Comparison of ENCODE assay signal across 33 cellular contexts in genomic region chr11:83727251-83727650, GRCh38.
"Had no signal": no experiment of that assay in that cellular context is flagged by ENCODE, and none has a peak within 500 bp of the region (broad histone marks: within the 10 kb centered on the region; RNA-seq: fewer than 3 reads in every experiment).

No MANE protein-coding gene starts in this region.

- DNase-seq: colonic mucosa; effector CD8-positive, alpha-beta T cell; endodermal cell; foreskin fibroblast; gastrocnemius medialis; heart left ventricle; kidney; mucosa of descending colon; naive B cell; right lobe of liver; small intestine; stimulated activated CD4-positive, alpha-beta T cell treated with anti-CD3 and anti-CD28 coated beads, Interleukin-12 subunit alpha, Interleukin-12 subunit beta, amount 100 ng/mL, for 4 hours; stimulated activated CD4-positive, alpha-beta T cell treated with anti-CD3 and anti-CD28 coated beads, Interleukin-1b, Interleukin-23, amount 100 ng/mL, for 48 hours; stimulated activated CD4-positive, alpha-beta T cell treated with anti-CD3 and anti-CD28 coated beads, Interleukin-4, amount 100 ng/mL, for 24 hours; transverse colon; upper lobe of right lung; uterus had no signal

- H3K9me3 Mint-ChIP-seq: dendritic cell treated with granulocyte-macrophage colony-stimulating factor and Interleukin-4, amounts not matched to agents 40 ng/mL and 50 ng/mL, for 4 days; endodermal cell; memory B cell; mesothelial cell of epicardium; neural crest cell; stimulated activated effector memory CD8-positive, alpha-beta T cell treated with anti-CD3 and anti-CD28 coated beads, Interleukin-12 subunit alpha, Interleukin-12 subunit beta, amount 100 ng/mL, for 72 hours; stimulated activated naive CD8-positive, alpha-beta T cell treated with anti-CD3 and anti-CD28 coated beads, Interleukin-15, Interleukin-2, amounts not matched to agents 100 ng/mL and 50 ng/mL, for 24 hours had no signal

- H3K27ac Mint-ChIP-seq: dendritic cell treated with granulocyte-macrophage colony-stimulating factor and Interleukin-4, amounts not matched to agents 40 ng/mL and 50 ng/mL, for 4 days; memory B cell; natural killer cell treated with Interleukin-12 subunit alpha and Interleukin-12 subunit beta and Interleukin-15 and Interleukin-18, amount 100 ng/mL, for 72 hours; progenitor cell of endocrine pancreas; stimulated activated effector memory CD8-positive, alpha-beta T cell treated with anti-CD3 and anti-CD28 coated beads, Interleukin-12 subunit alpha, Interleukin-12 subunit beta, amount 100 ng/mL, for 72 hours; stimulated activated naive CD8-positive, alpha-beta T cell treated with anti-CD3 and anti-CD28 coated beads, Interleukin-15, Interleukin-2, amounts not matched to agents 100 ng/mL and 50 ng/mL, for 24 hours had no signal

- H3K27me3 Mint-ChIP-seq: progenitor cell of endocrine pancreas had no signal

- H3K36me3 Mint-ChIP-seq: memory B cell; mesothelial cell of epicardium; naive B cell; natural killer cell treated with Interleukin-12 subunit alpha and Interleukin-12 subunit beta and Interleukin-15 and Interleukin-18, amount 100 ng/mL, for 72 hours; stimulated activated effector memory CD8-positive, alpha-beta T cell treated with anti-CD3 and anti-CD28 coated beads, Interleukin-12 subunit alpha, Interleukin-12 subunit beta, amount 100 ng/mL, for 72 hours had no signal

- H3K9me3 ChIP-seq: colonic mucosa, gastrocnemius medialis, heart left ventricle, mucosa of descending colon, neutrophil, right lobe of liver, suprapubic skin, transverse colon, upper lobe of right lung, uterus had no signal

- H3K27ac ChIP-seq: colonic mucosa, epithelial cell of prostate, gastrocnemius medialis, heart left ventricle, hepatocyte, neutrophil, parathyroid adenoma, right lobe of liver, suprapubic skin, transverse colon, upper lobe of right lung, uterus had no signal

- ATAC-seq: esophagus mucosa; gastrocnemius medialis; heart left ventricle; left lobe of liver; mucosa of descending colon; natural killer cell treated with Interleukin-12 subunit alpha and Interleukin-12 subunit beta and Interleukin-15 and Interleukin-18, amount 100 ng/mL, for 72 hours; right lobe of liver; stimulated activated effector memory CD8-positive, alpha-beta T cell treated with anti-CD3 and anti-CD28 coated beads, Interleukin-12 subunit alpha, Interleukin-12 subunit beta, amount 100 ng/mL, for 72 hours; upper lobe of right lung had no signal

- H3K36me3 ChIP-seq: colonic mucosa, gastrocnemius medialis, heart left ventricle, neutrophil, right lobe of liver, suprapubic skin, transverse colon, upper lobe of right lung, uterus had no signal

- H3K27me3 ChIP-seq: colonic mucosa, gastrocnemius medialis, heart left ventricle, hepatocyte, right lobe of liver, suprapubic skin, transverse colon, upper lobe of right lung, uterus had no signal

- H3K4me1 ChIP-seq: colonic mucosa, gastrocnemius medialis, parathyroid adenoma, right lobe of liver, uterus had no signal

- H3K4me3 ChIP-seq: colonic mucosa, gastrocnemius medialis, heart left ventricle, hepatocyte, lung, mucosa of descending colon, right lobe of liver, suprapubic skin, transverse colon, upper lobe of right lung, uterus had no signal

- H3K4me3 Mint-ChIP-seq: dendritic cell treated with granulocyte-macrophage colony-stimulating factor and Interleukin-4, amounts not matched to agents 40 ng/mL and 50 ng/mL, for 4 days; endodermal cell; memory B cell; mesothelial cell of epicardium; naive B cell; natural killer cell treated with Interleukin-12 subunit alpha and Interleukin-12 subunit beta and Interleukin-15 and Interleukin-18, amount 100 ng/mL, for 72 hours; neural crest cell; stimulated activated effector memory CD8-positive, alpha-beta T cell treated with anti-CD3 and anti-CD28 coated beads, Interleukin-12 subunit alpha, Interleukin-12 subunit beta, amount 100 ng/mL, for 72 hours; stimulated activated naive CD8-positive, alpha-beta T cell treated with anti-CD3 and anti-CD28 coated beads, Interleukin-15, Interleukin-2, amounts not matched to agents 100 ng/mL and 50 ng/mL, for 24 hours had no signal
